In the genomic region with DNA sequence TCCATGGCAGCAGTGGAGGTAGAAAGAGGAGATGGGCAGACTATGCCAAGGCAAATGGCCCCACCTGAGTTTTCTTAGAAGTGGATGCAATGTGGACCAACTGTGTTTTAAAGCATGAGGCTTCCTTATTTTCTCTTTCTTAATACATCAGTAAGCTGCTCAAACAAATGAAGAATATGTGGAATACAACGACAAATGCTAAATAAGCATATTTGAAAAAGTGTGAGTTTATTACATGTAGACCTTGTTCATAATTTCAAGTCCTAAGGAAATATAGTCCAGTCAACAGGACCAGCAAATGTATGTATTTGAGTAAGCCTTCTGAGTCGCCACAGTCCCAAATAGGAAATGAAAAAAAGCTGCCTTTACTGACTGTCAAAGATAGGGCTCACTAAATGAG, we compare ENCODE assay signal across 21 cellular contexts.
"Had no signal": no experiment of that assay in that cellular context is flagged by ENCODE, and none has a peak within 500 bp of the region (broad histone marks: within the 10 kb centered on the region; RNA-seq: fewer than 3 reads in every experiment).

No MANE protein-coding gene starts in this region.

- H3K9ac ChIP-seq: SK-N-SH had no signal

- H3K9me3 Mint-ChIP-seq: T-cell had no signal

- H3K9me3 ChIP-seq: SK-N-SH had no signal

- H3K27ac ChIP-seq: RWPE1 had no signal

- H3K36me3 Mint-ChIP-seq: T-cell had no signal

- H3K4me3 Mint-ChIP-seq: T-cell had no signal

- H3K27ac Mint-ChIP-seq: T-cell had no signal

- FAIRE-seq: RCC 7860 had no signal

- H3K4me2 ChIP-seq: SK-N-SH had no signal

- H3K4me1 Mint-ChIP-seq: T-cell had no signal

- ATAC-seq: T-cell had no signal

- DNase-seq: Karpas-422, KG1, MM.1S, NCI-H1092 treated with DMSO at 0.1 percent for 48 hours, NCI-H1436, NCI-H187, NCI-H2029, NCI-H2081 treated with DMSO at 0.1 percent for 48 hours, NCI-H2171, NCI-H226, NCI-H446, NCI-H510A, NCI-H524 treated with DMSO at 0.1 percent for 48 hours, NCI-H69, NCI-H774, SHP77, SK-N-SH, SW 1271, T-cell had no signal
